ENCODE assay signal across 8 cellular contexts in the genomic region with DNA sequence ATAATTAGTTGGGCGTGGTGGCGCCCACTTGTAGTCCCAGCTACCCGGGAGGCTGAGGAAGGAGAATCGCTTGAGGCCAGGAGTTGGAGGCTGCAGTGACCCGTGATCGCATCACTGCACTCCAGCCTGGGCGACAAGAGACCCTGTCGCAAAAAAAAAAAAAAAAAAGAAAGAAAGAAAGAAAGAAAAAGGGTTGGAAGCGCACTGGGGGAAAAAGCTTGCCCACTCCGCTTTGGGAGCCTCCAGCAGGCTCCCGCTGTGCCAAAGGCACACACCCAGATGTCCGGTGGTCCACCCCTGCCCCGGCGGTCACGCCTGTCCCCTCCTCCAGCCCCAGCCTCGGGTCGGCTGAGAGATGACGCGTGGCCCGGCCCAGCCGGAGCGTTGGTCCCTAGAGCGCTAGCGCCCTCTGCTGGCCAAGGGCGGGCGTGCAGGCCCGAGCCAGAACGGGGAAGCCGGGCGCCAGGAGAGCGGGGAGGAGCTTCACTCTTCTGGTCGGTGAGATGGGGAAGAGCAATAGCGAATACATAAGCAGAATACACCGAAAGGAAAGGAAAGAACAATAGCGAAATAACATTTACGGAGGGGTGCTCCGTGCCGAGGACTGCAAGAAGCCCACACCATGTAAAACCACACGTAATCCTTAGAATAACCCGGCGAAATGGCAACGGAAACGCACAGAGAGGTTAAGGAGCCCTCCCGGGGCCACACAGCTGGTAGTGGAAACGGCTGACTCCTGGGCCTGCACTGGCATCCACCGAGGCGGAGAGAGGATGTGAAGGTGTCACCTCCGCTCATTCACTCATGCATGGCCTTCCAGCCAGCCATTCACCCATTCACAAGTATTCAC. TPM values are rescaled to one million over a fixed set of nuclear protein-coding genes. Genes with fewer than 3 reads are reported as not detected.
DNase-seq lines count a peak whose midpoint lies in the region; FAIRE-seq and TF ChIP-seq lines count a peak whose summit lies in the region.

No MANE protein-coding gene starts in this region.

- H3K36me3 ChIP-seq in BLaER1 treated with 17β-estradiol and CSF1 and Interleukin-3, amounts not matched to agents 10 nM and 100 nM, result no peaks in the 10 kb centered on the region
- H3K36me3 ChIP-seq in HUES6 (ENCODE audit: control insufficient read depth, insufficient read depth, low read length) (no peaks in the 10 kb centered on the region), endothelial cell of umbilical vein (ENCODE audit: control insufficient read depth in 2 of 2, extremely low read depth in 1 of 2, insufficient read depth in 2 of 2, low read length in 2 of 2) (no peaks in the 10 kb centered on the region)

- dilution Hi-C loops in endothelial cell of umbilical vein (cut with MboI; ENCODE audit: extremely low pct_ligation_motif_present, low sequenced_read_pairs), result no loop called here

- peak overlapping the region; percentile 42 to 82 (median 70) for H3K4me2 ChIP-seq in BLaER1 treated with 17β-estradiol and CSF1 and Interleukin-3, amounts not matched to agents 10 nM and 100 nM
- H3K4me2 ChIP-seq in endothelial cell of umbilical vein (ENCODE audit: insufficient read depth, low read length), result peak overlapping the region; percentile 52

- CTCF ChIA-PET in endothelial cell of umbilical vein (lab: Charles Lee), result interaction anchor here (0.5 to 19.6 kb wide), 77 partner anchors 9 to 809 kb away, joined by 3 to 1187 read pairs (median 6); partner anchors contain the start of genes RNF114, SNAI1, SPATA2 and UBE2V1

- no peaks in the 10 kb centered on the region for H3K27me3 ChIP-seq in BLaER1 treated with 17β-estradiol and CSF1 and Interleukin-3, amounts not matched to agents 10 nM and 100 nM
- H3K27me3 ChIP-seq in HUES6 (ENCODE audit: control insufficient read depth, insufficient read depth, low read length) (no peaks in the 10 kb centered on the region), endothelial cell of umbilical vein (ENCODE audit: control insufficient read depth in 2 of 2, insufficient read depth in 2 of 2, low read length in 2 of 2) (no peaks in the 10 kb centered on the region)

- H3K9me1 ChIP-seq in endothelial cell of umbilical vein (replicated peaks; ENCODE audit: control insufficient read depth, extremely low read depth, insufficient read depth, low read length), result no peaks in the 10 kb centered on the region

- peak overlapping the region; percentile 52 to 83 (median 71); a peak in 21 of 22 replicates for H3K9ac ChIP-seq in BLaER1 treated with 17β-estradiol and CSF1 and Interleukin-3, amounts not matched to agents 10 nM and 100 nM
- H3K9ac ChIP-seq in HUES6 (ENCODE audit: low read length) (no peak overlapping the region), endothelial cell of umbilical vein (replicated peaks; ENCODE audit: extremely low read depth, insufficient read depth, low read length) (peak overlapping the region; percentile 45)

- no peak for TF ChIP-seq POLR2A in endothelial cell of umbilical vein (IDR thresholded peaks at IDR 0.05; ENCODE audit: low read depth, low read length)

- H4K20me1 ChIP-seq in BLaER1 treated with 17β-estradiol and CSF1 and Interleukin-3, amounts not matched to agents 10 nM and 100 nM, result no peaks in the 10 kb centered on the region
- H4K20me1 ChIP-seq in endothelial cell of umbilical vein (replicated peaks; ENCODE audit: control insufficient read depth, extremely low read depth, insufficient read depth, low read length), result no peaks in the 10 kb centered on the region

- POLR2A ChIA-PET in endothelial cell of umbilical vein (lab: Charles Lee), result interaction anchor here (0.5 to 4.2 kb wide), 6 partner anchors 14 to 131 kb away, joined by 3 to 34 read pairs (median 4); partner anchors contain the start of gene SNAI1

- H3K4me1 ChIP-seq in BLaER1 treated with 17β-estradiol and CSF1 and Interleukin-3, amounts not matched to agents 10 nM and 100 nM, result peaks cover 0 to 23% (median 13%) of the 10 kb centered on the region in 10 experiments; a peak in 14 of 20 replicates
- H3K4me1 ChIP-seq in HUES6 (ENCODE audit: control insufficient read depth, insufficient read depth, low read length) (peaks cover 8% of the 10 kb centered on the region; the same call in 1 of the 2 replicates), endothelial cell of umbilical vein (ENCODE audit: control insufficient read depth, extremely low read depth, insufficient read depth, low read length) (no peaks in the 10 kb centered on the region)

- intact Hi-C loops in endothelial cell of umbilical vein (cut with micrococcal nuclease), result loop anchor here (1.0 to 2.0 kb wide), 5 partner anchors 14 to 135 kb away; partner anchors contain the start of gene RNF114

- TF ChIP-seq CTCF in GM20000 (IDR thresholded peaks at IDR 0.05; ENCODE audit: extremely low read depth, missing control alignments) (peak; percentile 98), endothelial cell of umbilical vein (IDR thresholded peaks at IDR 0.05; ENCODE audit: extremely low read depth in 1 of 2, insufficient read depth in 1 of 2, low read depth in 1 of 2, low read length in 2 of 2) (peak; percentile 99 to 100)

- BruUV-seq in endothelial cell of umbilical vein (replicated peaks; lab: Mats Ljungman, UMichigan), result no TSS peak

- peak; percentile 92 for DNase-seq in GM20000 (ENCODE audit: low spot score)
- peak; percentile 82 for DNase-seq in NOMO-1 treated with dmso at 0.1 percent for 144 hours (lab: John Stamatoyannopoulos, UW; ENCODE audit: unreplicated experiment)
- peak; percentile 58 for DNase-seq in activated CD8-positive, alpha-beta memory T cell treated with anti-CD3 and anti-CD28 coated beads, Interleukin-2, amount 50 U/mL, for 1 hour (ENCODE audit: extremely low read depth)
- DNase-seq in endothelial cell of umbilical vein (ENCODE audit: low read depth, low spot score), result peak; percentile 85
- DNase-seq in mucosa of gallbladder (ENCODE audit: low spot score), result peak; percentile 92
- peak; percentile 83 to 88 for DNase-seq in stimulated activated CD8-positive, alpha-beta memory T cell treated with anti-CD3 and anti-CD28 coated beads, Interleukin-4, amount 100 ng/mL, for 1 hour (ENCODE audit: low read depth in 2 of 2, low spot score in 1 of 2)

- no peaks in the 10 kb centered on the region for H3K79me2 ChIP-seq in endothelial cell of umbilical vein (ENCODE audit: control insufficient read depth, insufficient read depth, low read length)

- H2AFZ ChIP-seq in endothelial cell of umbilical vein (ENCODE audit: low read depth, low read length), result peak overlapping the region; percentile 59

- peak overlapping the region in 10 of 11 experiments; percentile 44 to 74 (median 68); a peak in 19 of 22 replicates for H3K27ac ChIP-seq in BLaER1 treated with 17β-estradiol and CSF1 and Interleukin-3, amounts not matched to agents 10 nM and 100 nM
- H3K27ac ChIP-seq in HUES6 (ENCODE audit: low read depth, low read length), result no peak overlapping the region
- no peak overlapping the region for H3K27ac ChIP-seq in endothelial cell of umbilical vein (ENCODE audit: insufficient read depth, low read depth, low read length)

- no peaks in the 10 kb centered on the region for H3K9me3 ChIP-seq in BLaER1 treated with 17β-estradiol and CSF1 and Interleukin-3, amounts not matched to agents 10 nM and 100 nM (replicated peaks in 1 of 11)
- H3K9me3 ChIP-seq in HUES6 (ENCODE audit: control insufficient read depth, insufficient read depth, low read depth, low read length), result no peaks in the 10 kb centered on the region
- H3K9me3 ChIP-seq in endothelial cell of umbilical vein (replicated peaks; ENCODE audit: control insufficient read depth, insufficient read depth, low read length), result no peaks in the 10 kb centered on the region

- peak overlapping the region; percentile 36 to 66 (median 50) for H3K4me3 ChIP-seq in BLaER1 treated with 17β-estradiol and CSF1 and Interleukin-3, amounts not matched to agents 10 nM and 100 nM
- H3K4me3 ChIP-seq in HUES6 (ENCODE audit: low read depth, low read length), result peak overlapping the region; percentile 54
- H3K4me3 ChIP-seq in endothelial cell of umbilical vein (replicated peaks in 1 of 3; ENCODE audit: insufficient read depth in 1 of 3, low read depth in 1 of 3, low read length in 3 of 3), result peak overlapping the region in 1 of 3 experiments; percentile 32

- FAIRE-seq in endothelial cell of umbilical vein (lab: Jason Lieb, UNC), result peak; percentile 92

TF ChIP-seq in endothelial cell of umbilical vein, 7 proteins besides CTCF, POLR2A, EP300 and RAD21:
- TF ChIP-seq POLR2AphosphoS5 (IDR thresholded peaks at IDR 0.05; ENCODE audit: insufficient read depth, low read depth, low read length), result peak; percentile 57
- peak; percentile 21 for TF ChIP-seq MAX (IDR thresholded peaks at IDR 0.05; ENCODE audit: insufficient read depth, insufficient read length)
- TF ChIP-seq FOS (IDR thresholded peaks at IDR 0.05; ENCODE audit: borderline replicate concordance, insufficient read depth, low read length), result no peak
- TF ChIP-seq MYC (IDR thresholded peaks at IDR 0.05; ENCODE audit: low read depth, low read length), result peak; percentile 44
- no peak for TF ChIP-seq GATA2 (IDR thresholded peaks at IDR 0.05; ENCODE audit: insufficient read depth, insufficient read length, low read depth, low read length)
TF ChIP-seq in endothelial cell of umbilical vein: peak in this region for 3.

RNA-seq across cellular contexts. Expression of gene UBE2V1, which starts 41.7 kb away (rescaled TPM):
- total RNA-seq in endothelial cell of umbilical vein, result 147 and 156 TPM in 2 replicates
- 111 and 145 TPM in 2 replicates for polyA plus RNA-seq in endothelial cell of umbilical vein
- 127 and 148 TPM in 2 replicates for polyA plus RNA-seq in endothelial cell of umbilical vein (2011; cell fraction: cytosol; rRNA removed)
- 132 and 179 TPM in 2 replicates for polyA plus RNA-seq in endothelial cell of umbilical vein (2011; cell fraction: nucleus; rRNA removed)
- polyA plus RNA-seq in endothelial cell of umbilical vein (2012), result 159 and 193 TPM in 2 replicates
- 135 and 140 TPM in 2 replicates for polyA minus RNA-seq in endothelial cell of umbilical vein
- 15.1 TPM for polyA minus RNA-seq in endothelial cell of umbilical vein (2011; cell fraction: cytosol; rRNA and poly(A)+ RNA removed)
- polyA minus RNA-seq in endothelial cell of umbilical vein (2011; cell fraction: nucleus; rRNA and poly(A)+ RNA removed), result 136 and 191 TPM in 2 replicates
- total RNA-seq in mucosa of gallbladder, result 82.6 TPM

Comparison
In these comparisons a context has a peak if more than half of its experiments do, and no peak if none do; other contexts are left out.
1. H3K27ac ChIP-seq: peak in BLaER1 treated with 17β-estradiol and CSF1 and Interleukin-3, amounts not matched to agents 10 nM and 100 nM (10 of 11); none in HUES6 (single experiment) and endothelial cell of umbilical vein (single experiment).
2. Peak in every context shown above with its lines, with median percentiles within 50 percentile points of each other: DNase-seq.